ENCODE assay signal across 1 cellular context in the genomic region with DNA sequence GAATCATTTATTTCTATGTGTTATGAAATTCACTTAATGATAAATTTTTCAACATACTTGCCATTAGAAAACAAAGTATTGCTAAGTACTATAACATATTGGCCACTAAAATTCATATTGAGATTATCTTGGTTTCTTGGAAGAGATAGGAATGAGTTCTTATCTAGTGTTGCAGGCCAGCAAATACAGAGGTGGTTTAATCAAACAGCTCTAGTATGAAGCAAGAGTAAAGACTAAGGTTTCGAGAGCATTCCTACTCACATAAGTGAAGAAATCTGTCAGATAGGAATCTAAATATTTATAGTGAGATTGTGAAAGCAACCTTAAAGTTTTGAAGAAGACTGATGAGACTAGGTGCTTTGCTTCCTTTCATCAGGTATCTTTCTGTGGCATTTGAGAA.
TF ChIP-seq lines count a peak whose summit lies in the region.

No MANE protein-coding gene starts in this region.

TF ChIP-seq in K562, 482 proteins besides CTCF, POLR2A, EP300 and RAD21 (continues in another document):
- TF ChIP-seq ZNF766 (CRISPR knock-in tag; conservative IDR thresholded peaks at IDR 0.05) (0 out of 2 replicates have a peak, but pooled peaks have one; percentile 27), ZBTB17 (CRISPR knock-in tag; IDR thresholded peaks at IDR 0.05) (no peak), STAG1 (CRISPR knock-in tag; IDR thresholded peaks at IDR 0.05; ENCODE audit: borderline replicate concordance) (no peak), FOXP1 (CRISPR knock-in tag; IDR thresholded peaks at IDR 0.05) (no peak), RBM17 (IDR thresholded peaks at IDR 0.05; ENCODE audit: borderline replicate concordance, low read depth, low read length) (no peak), ELF1 (tag; IDR thresholded peaks at IDR 0.05) (no peak), ZNF778 (CRISPR knock-in tag; IDR thresholded peaks at IDR 0.05) (no peak), SNIP1 (IDR thresholded peaks at IDR 0.05; ENCODE audit: low read depth) (no peak), RUNX1 (IDR thresholded peaks at IDR 0.05; ENCODE audit: low read depth) (no peak), HDAC3 (IDR thresholded peaks at IDR 0.05; ENCODE audit: borderline replicate concordance, partially characterized antibody) (no peak), SMAD4 (CRISPR knock-in tag; conservative IDR thresholded peaks at IDR 0.05) (no peak), ZNF274 (IDR thresholded peaks at IDR 0.05; ENCODE audit: borderline replicate concordance, low read depth, low read length) (no peak), POLR2B (IDR thresholded peaks at IDR 0.05; ENCODE audit: low read depth, partially characterized antibody) (no peak), MCM3 (IDR thresholded peaks at IDR 0.05) (no peak), CHD1 (IDR thresholded peaks at IDR 0.05; ENCODE audit: low read length) (no peak), FOS (IDR thresholded peaks at IDR 0.05; ENCODE audit: extremely low read depth, insufficient read length) (no peak), NEUROD1 (IDR thresholded peaks at IDR 0.05; ENCODE audit: borderline replicate concordance, low read depth, low read length, partially characterized antibody) (no peak), POLR2H (tag; IDR thresholded peaks at IDR 0.05; ENCODE audit: low read depth) (no peak), RFX7 (CRISPR knock-in tag; IDR thresholded peaks at IDR 0.05) (no peak), SMARCA4 (IDR thresholded peaks at IDR 0.05) (peak; percentile 54), CEBPG (CRISPR knock-in tag; IDR thresholded peaks at IDR 0.05) (no peak), CEBPG (tag; conservative IDR thresholded peaks at IDR 0.05 in 1 of 2, IDR thresholded peaks at IDR 0.05 in 1 of 2) (peak; percentile 70 to 77; a peak in 3 of 4 replicates), CSDE1 (IDR thresholded peaks at IDR 0.05) (no peak), ZNF140 (CRISPR knock-in tag; IDR thresholded peaks at IDR 0.05) (no peak), ZSCAN32 (CRISPR knock-in tag; IDR thresholded peaks at IDR 0.05) (no peak), TAL1 (IDR thresholded peaks at IDR 0.05) (peak; percentile 57), PCBP2 (IDR thresholded peaks at IDR 0.05; ENCODE audit: low read depth, low read length, poor library complexity, severe bottlenecking) (no peak), ZC3H4 (CRISPR knock-in tag; IDR thresholded peaks at IDR 0.05; ENCODE audit: borderline replicate concordance) (no peak), POLR3G (IDR thresholded peaks at IDR 0.05; ENCODE audit: extremely low read depth, insufficient read length, insufficient replicate concordance) (no peak), FOXK2 (conservative IDR thresholded peaks at IDR 0.05 in 1 of 2, IDR thresholded peaks at IDR 0.05 in 1 of 2; ENCODE audit: low read depth in 2 of 2) (no peak), ZNF699 (CRISPR knock-in tag; IDR thresholded peaks at IDR 0.05; ENCODE audit: insufficient replicate concordance) (no peak), FOXM1 (IDR thresholded peaks at IDR 0.05; ENCODE audit: low read depth) (0 out of 2 replicates have a peak, but pooled peaks have one; percentile 15), FOXM1 (CRISPR knock-in tag; IDR thresholded peaks at IDR 0.05; ENCODE audit: low read depth) (no peak), KLF13 (tag; IDR thresholded peaks at IDR 0.05; ENCODE audit: borderline replicate concordance, low read depth) (no peak), SLC30A9 (CRISPR knock-in tag; IDR thresholded peaks at IDR 0.05) (no peak), CEBPB (tag; IDR thresholded peaks at IDR 0.05) (peak; percentile 90), MED1 (CRISPR knock-in tag; IDR thresholded peaks at IDR 0.05; ENCODE audit: borderline replicate concordance) (no peak), CCNT2 (IDR thresholded peaks at IDR 0.05; ENCODE audit: borderline replicate concordance, extremely low read depth, insufficient read length, low read depth, low read length) (peak; percentile 62), SMARCE1 (IDR thresholded peaks at IDR 0.05) (peak; percentile 24; the same call in 1 of the 2 replicates), TSC22D4 (tag; IDR thresholded peaks at IDR 0.05) (no peak), GATAD2B (IDR thresholded peaks at IDR 0.05; ENCODE audit: borderline replicate concordance) (no peak), DPF2 (IDR thresholded peaks at IDR 0.05) (peak; percentile 76)
- TF ChIP-seq, protein P1, sequence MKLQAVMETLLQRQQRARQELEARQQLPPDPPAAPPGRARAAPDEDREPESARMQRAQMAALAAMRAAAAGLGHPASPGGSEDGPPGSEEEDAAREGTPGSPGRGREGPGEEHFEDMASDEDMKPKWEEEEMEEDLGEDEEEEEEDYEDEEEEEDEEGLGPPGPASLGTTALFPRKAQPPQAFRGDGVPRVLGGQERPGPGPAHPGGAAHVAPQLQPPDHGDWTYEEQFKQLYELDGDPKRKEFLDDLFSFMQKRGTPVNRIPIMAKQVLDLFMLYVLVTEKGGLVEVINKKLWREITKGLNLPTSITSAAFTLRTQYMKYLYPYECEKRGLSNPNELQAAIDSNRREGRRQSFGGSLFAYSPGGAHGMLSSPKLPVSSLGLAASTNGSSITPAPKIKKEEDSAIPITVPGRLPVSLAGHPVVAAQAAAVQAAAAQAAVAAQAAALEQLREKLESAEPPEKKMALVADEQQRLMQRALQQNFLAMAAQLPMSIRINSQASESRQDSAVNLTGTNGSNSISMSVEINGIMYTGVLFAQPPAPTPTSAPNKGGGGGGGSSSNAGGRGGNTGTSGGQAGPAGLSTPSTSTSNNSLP (IDR thresholded peaks at IDR 0.05; ENCODE audit: borderline replicate concordance, low read depth, low read length), result no peak
- TF ChIP-seq, protein P2, sequence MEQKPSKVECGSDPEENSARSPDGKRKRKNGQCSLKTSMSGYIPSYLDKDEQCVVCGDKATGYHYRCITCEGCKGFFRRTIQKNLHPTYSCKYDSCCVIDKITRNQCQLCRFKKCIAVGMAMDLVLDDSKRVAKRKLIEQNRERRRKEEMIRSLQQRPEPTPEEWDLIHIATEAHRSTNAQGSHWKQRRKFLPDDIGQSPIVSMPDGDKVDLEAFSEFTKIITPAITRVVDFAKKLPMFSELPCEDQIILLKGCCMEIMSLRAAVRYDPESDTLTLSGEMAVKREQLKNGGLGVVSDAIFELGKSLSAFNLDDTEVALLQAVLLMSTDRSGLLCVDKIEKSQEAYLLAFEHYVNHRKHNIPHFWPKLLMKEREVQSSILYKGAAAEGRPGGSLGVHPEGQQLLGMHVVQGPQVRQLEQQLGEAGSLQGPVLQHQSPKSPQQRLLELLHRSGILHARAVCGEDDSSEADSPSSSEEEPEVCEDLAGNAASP (IDR thresholded peaks at IDR 0.05), result no peak
- TF ChIP-seq, protein P3, sequence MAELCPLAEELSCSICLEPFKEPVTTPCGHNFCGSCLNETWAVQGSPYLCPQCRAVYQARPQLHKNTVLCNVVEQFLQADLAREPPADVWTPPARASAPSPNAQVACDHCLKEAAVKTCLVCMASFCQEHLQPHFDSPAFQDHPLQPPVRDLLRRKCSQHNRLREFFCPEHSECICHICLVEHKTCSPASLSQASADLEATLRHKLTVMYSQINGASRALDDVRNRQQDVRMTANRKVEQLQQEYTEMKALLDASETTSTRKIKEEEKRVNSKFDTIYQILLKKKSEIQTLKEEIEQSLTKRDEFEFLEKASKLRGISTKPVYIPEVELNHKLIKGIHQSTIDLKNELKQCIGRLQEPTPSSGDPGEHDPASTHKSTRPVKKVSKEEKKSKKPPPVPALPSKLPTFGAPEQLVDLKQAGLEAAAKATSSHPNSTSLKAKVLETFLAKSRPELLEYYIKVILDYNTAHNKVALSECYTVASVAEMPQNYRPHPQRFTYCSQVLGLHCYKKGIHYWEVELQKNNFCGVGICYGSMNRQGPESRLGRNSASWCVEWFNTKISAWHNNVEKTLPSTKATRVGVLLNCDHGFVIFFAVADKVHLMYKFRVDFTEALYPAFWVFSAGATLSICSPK (IDR thresholded peaks at IDR 0.05; ENCODE audit: borderline replicate concordance), result no peak
- TF ChIP-seq, protein P4, sequence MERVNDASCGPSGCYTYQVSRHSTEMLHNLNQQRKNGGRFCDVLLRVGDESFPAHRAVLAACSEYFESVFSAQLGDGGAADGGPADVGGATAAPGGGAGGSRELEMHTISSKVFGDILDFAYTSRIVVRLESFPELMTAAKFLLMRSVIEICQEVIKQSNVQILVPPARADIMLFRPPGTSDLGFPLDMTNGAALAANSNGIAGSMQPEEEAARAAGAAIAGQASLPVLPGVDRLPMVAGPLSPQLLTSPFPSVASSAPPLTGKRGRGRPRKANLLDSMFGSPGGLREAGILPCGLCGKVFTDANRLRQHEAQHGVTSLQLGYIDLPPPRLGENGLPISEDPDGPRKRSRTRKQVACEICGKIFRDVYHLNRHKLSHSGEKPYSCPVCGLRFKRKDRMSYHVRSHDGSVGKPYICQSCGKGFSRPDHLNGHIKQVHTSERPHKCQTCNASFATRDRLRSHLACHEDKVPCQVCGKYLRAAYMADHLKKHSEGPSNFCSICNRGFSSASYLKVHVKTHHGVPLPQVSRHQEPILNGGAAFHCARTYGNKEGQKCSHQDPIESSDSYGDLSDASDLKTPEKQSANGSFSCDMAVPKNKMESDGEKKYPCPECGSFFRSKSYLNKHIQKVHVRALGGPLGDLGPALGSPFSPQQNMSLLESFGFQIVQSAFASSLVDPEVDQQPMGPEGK (CRISPR knock-in tag; IDR thresholded peaks at IDR 0.05; ENCODE audit: borderline replicate concordance), result no peak
- TF ChIP-seq, protein P5, sequence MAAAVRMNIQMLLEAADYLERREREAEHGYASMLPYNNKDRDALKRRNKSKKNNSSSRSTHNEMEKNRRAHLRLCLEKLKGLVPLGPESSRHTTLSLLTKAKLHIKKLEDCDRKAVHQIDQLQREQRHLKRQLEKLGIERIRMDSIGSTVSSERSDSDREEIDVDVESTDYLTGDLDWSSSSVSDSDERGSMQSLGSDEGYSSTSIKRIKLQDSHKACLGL (CRISPR knock-in tag; IDR thresholded peaks at IDR 0.05; ENCODE audit: borderline replicate concordance, poor library complexity, severe bottlenecking), result no peak
- TF ChIP-seq, protein P6, sequence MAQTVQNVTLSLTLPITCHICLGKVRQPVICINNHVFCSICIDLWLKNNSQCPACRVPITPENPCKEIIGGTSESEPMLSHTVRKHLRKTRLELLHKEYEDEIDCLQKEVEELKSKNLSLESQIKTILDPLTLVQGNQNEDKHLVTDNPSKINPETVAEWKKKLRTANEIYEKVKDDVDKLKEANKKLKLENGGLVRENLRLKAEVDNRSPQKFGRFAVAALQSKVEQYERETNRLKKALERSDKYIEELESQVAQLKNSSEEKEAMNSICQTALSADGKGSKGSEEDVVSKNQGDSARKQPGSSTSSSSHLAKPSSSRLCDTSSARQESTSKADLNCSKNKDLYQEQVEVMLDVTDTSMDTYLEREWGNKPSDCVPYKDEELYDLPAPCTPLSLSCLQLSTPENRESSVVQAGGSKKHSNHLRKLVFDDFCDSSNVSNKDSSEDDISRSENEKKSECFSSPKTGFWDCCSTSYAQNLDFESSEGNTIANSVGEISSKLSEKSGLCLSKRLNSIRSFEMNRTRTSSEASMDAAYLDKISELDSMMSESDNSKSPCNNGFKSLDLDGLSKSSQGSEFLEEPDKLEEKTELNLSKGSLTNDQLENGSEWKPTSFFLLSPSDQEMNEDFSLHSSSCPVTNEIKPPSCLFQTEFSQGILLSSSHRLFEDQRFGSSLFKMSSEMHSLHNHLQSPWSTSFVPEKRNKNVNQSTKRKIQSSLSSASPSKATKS (CRISPR knock-in tag; IDR thresholded peaks at IDR 0.05), result no peak
- TF ChIP-seq, protein P7, sequence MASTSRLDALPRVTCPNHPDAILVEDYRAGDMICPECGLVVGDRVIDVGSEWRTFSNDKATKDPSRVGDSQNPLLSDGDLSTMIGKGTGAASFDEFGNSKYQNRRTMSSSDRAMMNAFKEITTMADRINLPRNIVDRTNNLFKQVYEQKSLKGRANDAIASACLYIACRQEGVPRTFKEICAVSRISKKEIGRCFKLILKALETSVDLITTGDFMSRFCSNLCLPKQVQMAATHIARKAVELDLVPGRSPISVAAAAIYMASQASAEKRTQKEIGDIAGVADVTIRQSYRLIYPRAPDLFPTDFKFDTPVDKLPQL (IDR thresholded peaks at IDR 0.05; ENCODE audit: extremely low read depth, insufficient read length), result no peak
- TF ChIP-seq, protein P8, sequence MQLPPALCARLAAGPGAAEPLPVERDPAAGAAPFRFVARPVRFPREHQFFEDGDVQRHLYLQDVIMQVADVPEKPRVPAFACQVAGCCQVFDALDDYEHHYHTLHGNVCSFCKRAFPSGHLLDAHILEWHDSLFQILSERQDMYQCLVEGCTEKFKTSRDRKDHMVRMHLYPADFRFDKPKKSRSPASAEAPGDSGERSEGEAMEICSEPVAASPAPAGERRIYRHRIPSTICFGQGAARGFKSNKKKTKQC (CRISPR knock-in tag; IDR thresholded peaks at IDR 0.05), result no peak
- TF ChIP-seq, protein P9, sequence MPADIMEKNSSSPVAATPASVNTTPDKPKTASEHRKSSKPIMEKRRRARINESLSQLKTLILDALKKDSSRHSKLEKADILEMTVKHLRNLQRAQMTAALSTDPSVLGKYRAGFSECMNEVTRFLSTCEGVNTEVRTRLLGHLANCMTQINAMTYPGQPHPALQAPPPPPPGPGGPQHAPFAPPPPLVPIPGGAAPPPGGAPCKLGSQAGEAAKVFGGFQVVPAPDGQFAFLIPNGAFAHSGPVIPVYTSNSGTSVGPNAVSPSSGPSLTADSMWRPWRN (IDR thresholded peaks at IDR 0.05; ENCODE audit: low read depth), result peak; percentile 45; the same call in 1 of the 2 replicates
- TF ChIP-seq, protein P10, sequence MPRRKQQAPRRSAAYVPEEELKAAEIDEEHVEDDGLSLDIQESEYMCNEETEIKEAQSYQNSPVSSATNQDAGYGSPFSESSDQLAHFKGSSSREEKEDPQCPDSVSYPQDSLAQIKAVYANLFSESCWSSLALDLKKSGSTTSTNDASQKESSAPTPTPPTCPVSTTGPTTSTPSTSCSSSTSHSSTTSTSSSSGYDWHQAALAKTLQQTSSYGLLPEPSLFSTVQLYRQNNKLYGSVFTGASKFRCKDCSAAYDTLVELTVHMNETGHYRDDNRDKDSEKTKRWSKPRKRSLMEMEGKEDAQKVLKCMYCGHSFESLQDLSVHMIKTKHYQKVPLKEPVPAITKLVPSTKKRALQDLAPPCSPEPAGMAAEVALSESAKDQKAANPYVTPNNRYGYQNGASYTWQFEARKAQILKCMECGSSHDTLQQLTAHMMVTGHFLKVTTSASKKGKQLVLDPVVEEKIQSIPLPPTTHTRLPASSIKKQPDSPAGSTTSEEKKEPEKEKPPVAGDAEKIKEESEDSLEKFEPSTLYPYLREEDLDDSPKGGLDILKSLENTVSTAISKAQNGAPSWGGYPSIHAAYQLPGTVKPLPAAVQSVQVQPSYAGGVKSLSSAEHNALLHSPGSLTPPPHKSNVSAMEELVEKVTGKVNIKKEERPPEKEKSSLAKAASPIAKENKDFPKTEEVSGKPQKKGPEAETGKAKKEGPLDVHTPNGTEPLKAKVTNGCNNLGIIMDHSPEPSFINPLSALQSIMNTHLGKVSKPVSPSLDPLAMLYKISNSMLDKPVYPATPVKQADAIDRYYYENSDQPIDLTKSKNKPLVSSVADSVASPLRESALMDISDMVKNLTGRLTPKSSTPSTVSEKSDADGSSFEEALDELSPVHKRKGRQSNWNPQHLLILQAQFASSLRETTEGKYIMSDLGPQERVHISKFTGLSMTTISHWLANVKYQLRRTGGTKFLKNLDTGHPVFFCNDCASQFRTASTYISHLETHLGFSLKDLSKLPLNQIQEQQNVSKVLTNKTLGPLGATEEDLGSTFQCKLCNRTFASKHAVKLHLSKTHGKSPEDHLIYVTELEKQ (CRISPR knock-in tag; IDR thresholded peaks at IDR 0.05), result no peak
- TF ChIP-seq, protein P11, sequence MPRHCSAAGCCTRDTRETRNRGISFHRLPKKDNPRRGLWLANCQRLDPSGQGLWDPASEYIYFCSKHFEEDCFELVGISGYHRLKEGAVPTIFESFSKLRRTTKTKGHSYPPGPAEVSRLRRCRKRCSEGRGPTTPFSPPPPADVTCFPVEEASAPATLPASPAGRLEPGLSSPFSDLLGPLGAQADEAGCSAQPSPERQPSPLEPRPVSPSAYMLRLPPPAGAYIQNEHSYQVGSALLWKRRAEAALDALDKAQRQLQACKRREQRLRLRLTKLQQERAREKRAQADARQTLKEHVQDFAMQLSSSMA (CRISPR knock-in tag; IDR thresholded peaks at IDR 0.05), result no peak
